In the genomic region with DNA sequence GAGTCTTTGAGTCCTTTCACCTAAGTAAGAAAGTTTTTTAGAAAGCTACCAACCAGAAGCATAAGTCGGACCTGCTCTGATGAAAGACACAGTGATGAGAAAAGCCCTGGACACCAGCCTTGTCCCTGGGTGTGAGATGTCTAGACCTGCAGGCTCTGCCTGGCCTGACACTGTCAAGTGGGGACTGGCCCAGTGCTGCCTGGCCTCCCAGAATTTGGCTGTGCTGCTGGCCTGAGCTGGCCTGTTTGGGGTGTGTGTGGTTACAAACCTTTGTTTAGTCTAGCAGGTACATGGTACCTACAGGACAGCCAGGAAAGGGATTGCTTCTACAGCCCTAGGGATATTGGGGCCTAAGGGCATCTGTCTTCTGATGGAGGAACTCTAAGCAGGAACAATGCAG, we compare ENCODE assay signal across 35 cellular contexts.
"Had no signal": no experiment of that assay in that cellular context is flagged by ENCODE, and none has a peak within 500 bp of the region (broad histone marks: within the 10 kb centered on the region; RNA-seq: fewer than 3 reads in every experiment).

No MANE protein-coding gene starts in this region.

- H3K4me1 Mint-ChIP-seq: activated B cell treated with CpG ODN at 0.5 μM for 24 hours; central memory CD8-positive, alpha-beta T cell had no signal

- H3K27me3 ChIP-seq: adrenal gland, body of pancreas, Peyer's patch had no signal

- DNase-seq: activated B cell treated with CpG ODN at 0.5 μM for 24 hours; activated CD4-positive, alpha-beta T cell treated with anti-CD3 and anti-CD28 coated beads for 48 hours; activated CD4-positive, alpha-beta T cell treated with anti-CD3 and anti-CD28 coated beads, Interleukin-2, amount 50 U/mL, for 4 hours; activated CD4-positive, CD25-positive, alpha-beta regulatory T cell treated with anti-CD3 and anti-CD28 coated beads, Interleukin-2, amount 50 U/mL, for 72 hours; activated CD8-positive, alpha-beta T cell treated with anti-CD3 and anti-CD28 coated beads for 36 hours; activated gamma-delta T cell treated with Interleukin-2 at 50 U/mL for 16 hours; activated naive CD4-positive, alpha-beta T cell treated with anti-CD3 and anti-CD28 coated beads for 36 hours; activated T-cell treated with anti-CD3 and anti-CD28 coated beads for 4 hours; activated T-cell treated with anti-CD3 and anti-CD28 coated beads, Interleukin-2, amount 50 U/mL, for 4 hours; body of pancreas; MM.1S; MV-4-11; NCI-H1092; NCI-H1436 treated with DMSO at 0.1 percent for 48 hours; NCI-H1694 treated with DMSO at 0.1 percent for 48 hours; NCI-H2029; NCI-H510A; NCI-H526; NCI-H748 treated with DMSO at 0.1 percent for 48 hours; NK-92 treated with Interleukin-12 subunit alpha and Interleukin-12 subunit beta, amount 100 ng/mL, for 24 hours; PC-3; Peyer's patch; RPMI8226; SIG-M5; T-cell; T-helper 2 cell; T-helper 9 cell had no signal

- H3K4me3 ChIP-seq: adrenal gland, body of pancreas, Peyer's patch had no signal

- H3K4me1 ChIP-seq: adrenal gland, Peyer's patch had no signal

- H3K4me3 Mint-ChIP-seq: activated B cell treated with CpG ODN at 0.5 μM for 24 hours; activated CD8-positive, alpha-beta T cell treated with anti-CD3 and anti-CD28 coated beads for 36 hours; activated naive CD4-positive, alpha-beta T cell treated with anti-CD3 and anti-CD28 coated beads for 36 hours; activated T-cell treated with anti-CD3 and anti-CD28 coated beads, Interleukin-2, amount 50 U/mL, for 4 hours; activated T-helper 1 cell treated with anti-CD3 and anti-CD28 coated beads, Interleukin-12 subunit alpha, Interleukin-12 subunit beta, Interleukin-2, Interleukin-4 antibody, amounts not matched to agents 30 ng/mL and 10 ng/mL and 1 ng/mL, durations not matched to agents 14 hours and 24 hours and 36 hours; central memory CD8-positive, alpha-beta T cell; T-cell had no signal

- H3K36me3 ChIP-seq: adrenal gland, Peyer's patch had no signal

- H3K27ac ChIP-seq: adrenal gland, KMS-11, Peyer's patch, VCaP had no signal

- H3K27me3 Mint-ChIP-seq: activated B cell treated with CpG ODN at 0.5 μM for 24 hours; activated CD8-positive, alpha-beta T cell treated with anti-CD3 and anti-CD28 coated beads for 36 hours; central memory CD8-positive, alpha-beta T cell had no signal

- H3K27ac Mint-ChIP-seq: activated B cell treated with CpG ODN at 0.5 μM for 24 hours; activated CD8-positive, alpha-beta T cell treated with anti-CD3 and anti-CD28 coated beads for 36 hours; activated naive CD4-positive, alpha-beta T cell treated with anti-CD3 and anti-CD28 coated beads for 36 hours; activated naive CD4-positive, alpha-beta T cell treated with anti-CD3 and anti-CD28 coated beads, Interleukin-2, amount 50 U/mL, for 72 hours; activated T-helper 1 cell treated with anti-CD3 and anti-CD28 coated beads, Interleukin-12 subunit alpha, Interleukin-12 subunit beta, Interleukin-2, Interleukin-4 antibody, amounts not matched to agents 30 ng/mL and 10 ng/mL and 1 ng/mL, durations not matched to agents 14 hours and 24 hours and 36 hours; T-cell had no signal

- ATAC-seq: activated CD8-positive, alpha-beta T cell treated with anti-CD3 and anti-CD28 coated beads for 36 hours; activated naive CD4-positive, alpha-beta T cell treated with anti-CD3 and anti-CD28 coated beads, Interleukin-2, amount 50 U/mL, for 72 hours; activated T-cell treated with anti-CD3 and anti-CD28 coated beads, Interleukin-2, amount 50 U/mL, for 4 hours; PC-3; Right ventricle myocardium inferior; SK-N-SH treated with all-trans-retinoic acid at 6 μM for 48 hours; T-cell had no signal

- H3K9me3 ChIP-seq: body of pancreas had no signal
